ENCODE assay signal across 25 cellular contexts in genomic region chr1:17869826-17870225, GRCh38.
"Had no signal": no experiment of that assay in that cellular context is flagged by ENCODE, and none has a peak within 500 bp of the region (broad histone marks: within the 10 kb centered on the region; RNA-seq: fewer than 3 reads in every experiment).

No MANE protein-coding gene starts in this region.

- H3K27me3 Mint-ChIP-seq: stimulated activated memory B cell treated with anti-CD40 and anti-IgM and Interleukin-4, amounts not matched to agents 10 μg/mL and 1 μg/mL and 100 μg/mL, for 72 hours had no signal

- H3K27me3 ChIP-seq: heart left ventricle, right lobe of liver, testis, vagina had no signal

- FAIRE-seq: bronchial epithelial cell had no signal

- H3K4me3 ChIP-seq: heart left ventricle, right lobe of liver, smooth muscle cell, testis, vagina had no signal

- H3K9me3 ChIP-seq: heart left ventricle, right lobe of liver, testis, vagina had no signal

- H3K27ac ChIP-seq: epithelial cell of prostate, heart left ventricle, right lobe of liver, testis, vagina had no signal

- H3K4me2 ChIP-seq: smooth muscle cell had no signal

- H3K4me3 Mint-ChIP-seq: activated B cell treated with CpG ODN at 0.5 μM for 24 hours; activated CD4-positive, alpha-beta T cell treated with anti-CD3 and anti-CD28 coated beads for 36 hours; activated naive CD8-positive, alpha-beta T cell treated with anti-CD3 and anti-CD28 coated beads for 36 hours; memory B cell; nephron; stimulated activated memory B cell treated with anti-CD40 and anti-IgM and Interleukin-4, amounts not matched to agents 10 μg/mL and 1 μg/mL and 100 μg/mL, for 72 hours; type B pancreatic cell had no signal

- H3K4me1 Mint-ChIP-seq: activated B cell treated with CpG ODN at 0.5 μM for 24 hours; activated CD4-positive, alpha-beta T cell treated with anti-CD3 and anti-CD28 coated beads for 36 hours; activated naive CD8-positive, alpha-beta T cell treated with anti-CD3 and anti-CD28 coated beads for 36 hours; memory B cell; stimulated activated memory B cell treated with anti-CD40 and anti-IgM and Interleukin-4, amounts not matched to agents 10 μg/mL and 1 μg/mL and 100 μg/mL, for 72 hours had no signal

- ATAC-seq: activated CD4-positive, alpha-beta T cell treated with anti-CD3 and anti-CD28 coated beads for 36 hours; heart left ventricle; left cardiac atrium; right lobe of liver; stimulated activated memory B cell treated with anti-CD40 and anti-IgM and Interleukin-4, amounts not matched to agents 10 μg/mL and 1 μg/mL and 100 μg/mL, for 72 hours had no signal

- H3K27ac Mint-ChIP-seq: activated B cell treated with CpG ODN at 0.5 μM for 24 hours; activated CD4-positive, alpha-beta T cell treated with anti-CD3 and anti-CD28 coated beads for 36 hours; activated naive CD8-positive, alpha-beta T cell treated with anti-CD3 and anti-CD28 coated beads for 36 hours; memory B cell; nephron; stimulated activated memory B cell treated with anti-CD40 and anti-IgM and Interleukin-4, amounts not matched to agents 10 μg/mL and 1 μg/mL and 100 μg/mL, for 72 hours; type B pancreatic cell had no signal

- H3K36me3 ChIP-seq: heart left ventricle, right lobe of liver, vagina had no signal

- H3K36me3 Mint-ChIP-seq: memory B cell; stimulated activated memory B cell treated with anti-CD40 and anti-IgM and Interleukin-4, amounts not matched to agents 10 μg/mL and 1 μg/mL and 100 μg/mL, for 72 hours; type B pancreatic cell had no signal

- DNase-seq: activated B cell treated with CpG ODN at 0.5 μM for 24 hours; activated CD4-positive, alpha-beta T cell treated with anti-CD3 and anti-CD28 coated beads for 36 hours; activated CD4-positive, alpha-beta T cell treated with anti-CD3 and anti-CD28 coated beads, Interleukin-2, amount 50 U/mL, for 4 hours; activated CD8-positive, alpha-beta memory T cell treated with anti-CD3 and anti-CD28 coated beads for 24 hours; activated CD8-positive, alpha-beta memory T cell treated with anti-CD3 and anti-CD28 coated beads, Interleukin-2, amount 50 U/mL, for 4 hours; activated naive CD4-positive, alpha-beta T cell treated with Interleukin-2 at 50 U/mL for 16 hours; activated naive CD8-positive, alpha-beta T cell treated with anti-CD3 and anti-CD28 coated beads for 36 hours; activated T-cell treated with anti-CD3 and anti-CD28 coated beads, Interleukin-2, amount 50 U/mL, for 48 hours; cerebellar nuclear complex; cortex of kidney; heart left ventricle; islet precursor cell; left cardiac atrium; right lobe of liver; stimulated activated CD4-positive, alpha-beta T cell treated with anti-CD3 and anti-CD28 coated beads, Interleukin-15, amount 100 ng/mL, for 24 hours; T1000; testis had no signal

- H3K4me1 ChIP-seq: right lobe of liver, testis, vagina had no signal
